Comparison of ENCODE assay signal across 20 cellular contexts in the genomic region with DNA sequence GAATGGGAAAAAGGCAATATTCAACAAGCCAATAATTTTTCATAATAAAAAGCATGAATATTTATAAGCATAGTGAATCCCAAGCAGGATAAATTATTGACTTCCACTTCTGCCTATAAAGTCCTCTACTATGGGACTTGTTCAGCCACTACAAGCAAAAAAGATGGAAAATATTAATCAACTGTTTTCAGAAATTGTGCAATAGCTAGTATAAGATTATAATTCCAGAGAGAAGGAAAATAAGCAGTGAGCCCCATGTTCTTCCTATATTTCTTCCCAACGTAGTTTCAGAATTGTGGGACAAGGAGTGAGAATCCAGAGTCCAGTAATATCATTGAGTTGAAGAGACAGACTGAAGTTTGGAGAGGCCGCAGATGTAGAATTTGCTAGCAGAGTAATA.
"Had no signal": no experiment of that assay in that cellular context is flagged by ENCODE, and none has a peak within 500 bp of the region (broad histone marks: within the 10 kb centered on the region; RNA-seq: fewer than 3 reads in every experiment).

No MANE protein-coding gene starts in this region.

- ATAC-seq: Panc1, PC-3, Right ventricle myocardium inferior, SK-N-SH treated with all-trans-retinoic acid at 6 μM for 48 hours had no signal

- H3K9me3 ChIP-seq: MG63, SJCRH30 had no signal

- DNase-seq: MG63; NCI-H1092 treated with DMSO at 0.1 percent for 48 hours; NCI-H1436; NCI-H187; NCI-H2029; NCI-H2081 treated with DMSO at 0.1 percent for 48 hours; NCI-H2171; NCI-H226; NCI-H446; NCI-H510A; NCI-H524 treated with DMSO at 0.1 percent for 48 hours; NCI-H69; NCI-H774; NK-92 treated with Interleukin-12 subunit alpha and Interleukin-12 subunit beta, amount 100 ng/mL, for 24 hours; PC-3; SHP77 treated with DMSO at 0.1 percent for 48 hours; SJCRH30 had no signal
